Comparison of ENCODE assay signal across 8 cellular contexts in genomic region chr14:49972840-49973239, GRCh38.
DNase-seq lines count a peak whose midpoint lies in the region; ATAC-seq, FAIRE-seq and TF ChIP-seq lines count a peak whose summit lies in the region.

No MANE protein-coding gene starts in this region.

- H3K9me3 ChIP-seq in adipocyte (ENCODE audit: control insufficient read depth, low read length) (no peaks in the 10 kb centered on the region), stomach (no peaks in the 10 kb centered on the region)

- no peak for DNase-seq in GM12892 (ENCODE audit: insufficient read length)
- peak; percentile 43 for DNase-seq in NCI-H446 treated with DMSO at 0.1 percent for 48 hours (lab: John Stamatoyannopoulos, UW)
- DNase-seq in adipocyte (ENCODE audit: low read depth) = peak; percentile 85
- DNase-seq in stomach = peak; percentile 36
- DNase-seq in WTC11 (ENCODE audit: low spot score) = no peak
- DNase-seq in superior temporal gyrus (ENCODE audit: extremely low spot score) = no peak

- H3K27me3 ChIP-seq in adipocyte (replicated peaks; ENCODE audit: control insufficient read depth, insufficient read depth, low read length) (no peaks in the 10 kb centered on the region), stomach (no peaks in the 10 kb centered on the region)

- no peak overlapping the region for H3K4me3 Mint-ChIP-seq in WTC11

- H3K4me1 Mint-ChIP-seq in WTC11 = peaks cover 13% of the 10 kb centered on the region

- intact Hi-C loops in stomach (cut with DNase I; ENCODE audit: low total_unique reads) = no loop called here

- ATAC-seq in GM21825 (IDR thresholded peaks at IDR 0.05; ENCODE audit: unreplicated experiment) (no peak), WTC11 (no peak)

- H3K9me3 Mint-ChIP-seq in WTC11 = no peaks in the 10 kb centered on the region

- peak overlapping the region; percentile 73 for H3K9ac ChIP-seq in adipocyte (ENCODE audit: low read length)

- CTCF ChIA-PET in WTC11 (lab: Charles Lee) = interaction anchor here (1.5 kb wide), 1 partner anchor 93 kb away, joined by 5 read pairs; no protein-coding TSS in a partner anchor

- H3K36me3 ChIP-seq in adipocyte (ENCODE audit: control insufficient read depth, insufficient read depth, low read length, severe bottlenecking) = no peaks in the 10 kb centered on the region
- H3K36me3 ChIP-seq in stomach = no peaks in the 10 kb centered on the region

- H3K36me3 Mint-ChIP-seq in WTC11 = no peaks in the 10 kb centered on the region

- TF ChIP-seq CTCF in stomach (IDR thresholded peaks at IDR 0.05) (no peak), WTC11 (IDR thresholded peaks at IDR 0.05) (no peak)

- TF ChIP-seq POLR2A in GM12892 (IDR thresholded peaks at IDR 0.05; ENCODE audit: low read depth, low read length) (no peak), stomach (IDR thresholded peaks at IDR 0.05) (no peak)

- FAIRE-seq in GM12892 (lab: Jason Lieb, UNC) = peak; percentile 5
- FAIRE-seq in islet of Langerhans (lab: Jason Lieb, UNC) = peak; percentile 64

- peak overlapping the region; percentile 69 to 91 (median 83) for H3K27ac ChIP-seq in stomach

- H3K27me3 Mint-ChIP-seq in WTC11 (ENCODE audit: low read depth) = no peaks in the 10 kb centered on the region; the same call in 1 of the 2 replicates

- WGBS in stomach, 5 donors = 4 to 11% (median 9%) methylated on average over 4 of the region's 4 CpGs

- POLR2A ChIA-PET in WTC11 (lab: Charles Lee) = no interaction called here

- no peak overlapping the region for H3K27ac Mint-ChIP-seq in WTC11

- H3K4me1 ChIP-seq in adipocyte (ENCODE audit: control insufficient read depth, insufficient read depth, low read length) (peaks cover 64% of the 10 kb centered on the region), stomach (peaks cover 44 to 73% (median 59%) of the 10 kb centered on the region in 4 donors)

- no peak for TF ChIP-seq EP300 in stomach (IDR thresholded peaks at IDR 0.05)

- peak overlapping the region; percentile 60 for H3K4me3 ChIP-seq in adipocyte (ENCODE audit: low read length)
- no peak overlapping the region for H3K4me3 ChIP-seq in stomach

TF ChIP-seq in WTC11, 78 proteins besides CTCF, POLR2A, EP300 and RAD21:
- TF ChIP-seq CREM (CRISPR knock-in tag; IDR thresholded peaks at IDR 0.05) = no peak
- TF ChIP-seq KAT7 (CRISPR knock-in tag; IDR thresholded peaks at IDR 0.05; ENCODE audit: borderline replicate concordance) = no peak
- TF ChIP-seq ZNF232 (CRISPR knock-in tag; IDR thresholded peaks at IDR 0.05) = no peak
- no peak for TF ChIP-seq IRF1 (CRISPR knock-in tag; IDR thresholded peaks at IDR 0.05)
- no peak for TF ChIP-seq ZNF263 (CRISPR knock-in tag; IDR thresholded peaks at IDR 0.05; ENCODE audit: low read depth)
- no peak for TF ChIP-seq ZBTB21 (CRISPR knock-in tag; IDR thresholded peaks at IDR 0.05; ENCODE audit: borderline replicate concordance)
- TF ChIP-seq SOX15 (CRISPR knock-in tag; IDR thresholded peaks at IDR 0.05) = no peak
- TF ChIP-seq ZNF121 (CRISPR knock-in tag; IDR thresholded peaks at IDR 0.05) = no peak
- TF ChIP-seq NFYB (CRISPR knock-in tag; conservative IDR thresholded peaks at IDR 0.05; ENCODE audit: low read depth) = no peak
- TF ChIP-seq E2F1 (CRISPR knock-in tag; IDR thresholded peaks at IDR 0.05) = no peak
- no peak for TF ChIP-seq SP1 (CRISPR knock-in tag; conservative IDR thresholded peaks at IDR 0.05)
- TF ChIP-seq IRF2 (CRISPR knock-in tag; IDR thresholded peaks at IDR 0.05; ENCODE audit: borderline replicate concordance, low read depth) = no peak
- no peak for TF ChIP-seq JUN (CRISPR knock-in tag; IDR thresholded peaks at IDR 0.05)
- TF ChIP-seq ATF1 (CRISPR knock-in tag; IDR thresholded peaks at IDR 0.05) = no peak
- no peak for TF ChIP-seq FOXP1 (CRISPR knock-in tag; IDR thresholded peaks at IDR 0.05; ENCODE audit: borderline replicate concordance)

Comparison
In these comparisons a context has a peak if more than half of its experiments do, and no peak if none do; other contexts are left out.
1. DNase-seq: peak in NCI-H446 treated with DMSO at 0.1 percent for 48 hours (single experiment), adipocyte (single experiment) and stomach (single experiment); none in GM12892 (single experiment), WTC11 (single experiment) and superior temporal gyrus (single experiment).